ENCODE assay signal across 1 cellular context in the genomic region with DNA sequence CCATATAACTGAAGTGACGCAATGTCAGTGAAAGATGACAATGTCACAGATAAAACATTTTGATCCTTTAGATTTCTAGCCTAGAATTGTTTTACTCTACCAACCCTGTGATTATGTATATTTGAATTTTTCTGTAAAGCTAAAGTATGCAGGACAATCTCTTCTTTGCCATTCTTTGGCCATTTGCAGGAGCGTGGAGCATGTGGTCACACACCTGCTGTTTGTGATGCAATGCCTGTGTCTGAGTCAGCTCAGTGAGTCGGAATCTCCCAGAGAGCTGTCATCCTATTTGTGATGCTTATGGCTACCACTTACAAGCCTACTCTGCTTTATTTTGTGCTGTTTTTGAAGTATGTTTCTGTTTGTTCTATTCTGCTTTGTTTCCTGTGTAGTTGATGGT.
TF ChIP-seq lines count a peak whose summit lies in the region.

No MANE protein-coding gene starts in this region.

TF ChIP-seq in SK-N-SH treated with all-trans-retinoic acid at 6 μM for 48 hours, 23 proteins besides CTCF, POLR2A, EP300 and RAD21 (continued from another document):
- TF ChIP-seq, protein P1, sequence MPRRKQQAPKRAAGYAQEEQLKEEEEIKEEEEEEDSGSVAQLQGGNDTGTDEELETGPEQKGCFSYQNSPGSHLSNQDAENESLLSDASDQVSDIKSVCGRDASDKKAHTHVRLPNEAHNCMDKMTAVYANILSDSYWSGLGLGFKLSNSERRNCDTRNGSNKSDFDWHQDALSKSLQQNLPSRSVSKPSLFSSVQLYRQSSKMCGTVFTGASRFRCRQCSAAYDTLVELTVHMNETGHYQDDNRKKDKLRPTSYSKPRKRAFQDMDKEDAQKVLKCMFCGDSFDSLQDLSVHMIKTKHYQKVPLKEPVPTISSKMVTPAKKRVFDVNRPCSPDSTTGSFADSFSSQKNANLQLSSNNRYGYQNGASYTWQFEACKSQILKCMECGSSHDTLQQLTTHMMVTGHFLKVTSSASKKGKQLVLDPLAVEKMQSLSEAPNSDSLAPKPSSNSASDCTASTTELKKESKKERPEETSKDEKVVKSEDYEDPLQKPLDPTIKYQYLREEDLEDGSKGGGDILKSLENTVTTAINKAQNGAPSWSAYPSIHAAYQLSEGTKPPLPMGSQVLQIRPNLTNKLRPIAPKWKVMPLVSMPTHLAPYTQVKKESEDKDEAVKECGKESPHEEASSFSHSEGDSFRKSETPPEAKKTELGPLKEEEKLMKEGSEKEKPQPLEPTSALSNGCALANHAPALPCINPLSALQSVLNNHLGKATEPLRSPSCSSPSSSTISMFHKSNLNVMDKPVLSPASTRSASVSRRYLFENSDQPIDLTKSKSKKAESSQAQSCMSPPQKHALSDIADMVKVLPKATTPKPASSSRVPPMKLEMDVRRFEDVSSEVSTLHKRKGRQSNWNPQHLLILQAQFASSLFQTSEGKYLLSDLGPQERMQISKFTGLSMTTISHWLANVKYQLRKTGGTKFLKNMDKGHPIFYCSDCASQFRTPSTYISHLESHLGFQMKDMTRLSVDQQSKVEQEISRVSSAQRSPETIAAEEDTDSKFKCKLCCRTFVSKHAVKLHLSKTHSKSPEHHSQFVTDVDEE (CRISPR knock-in tag; IDR thresholded peaks at IDR 0.05), result no peak
- no peak for TF ChIP-seq ZFP30 (CRISPR knock-in tag; IDR thresholded peaks at IDR 0.05)
- no peak for TF ChIP-seq TCF4 (CRISPR knock-in tag; IDR thresholded peaks at IDR 0.05; ENCODE audit: borderline replicate concordance)
- TF ChIP-seq OSR1 (CRISPR knock-in tag; IDR thresholded peaks at IDR 0.05), result no peak
- no peak for TF ChIP-seq BACH2 (CRISPR knock-in tag; IDR thresholded peaks at IDR 0.05; ENCODE audit: borderline replicate concordance)
- TF ChIP-seq TOX (CRISPR knock-in tag; IDR thresholded peaks at IDR 0.05; ENCODE audit: borderline replicate concordance), result no peak
- TF ChIP-seq, protein P2, sequence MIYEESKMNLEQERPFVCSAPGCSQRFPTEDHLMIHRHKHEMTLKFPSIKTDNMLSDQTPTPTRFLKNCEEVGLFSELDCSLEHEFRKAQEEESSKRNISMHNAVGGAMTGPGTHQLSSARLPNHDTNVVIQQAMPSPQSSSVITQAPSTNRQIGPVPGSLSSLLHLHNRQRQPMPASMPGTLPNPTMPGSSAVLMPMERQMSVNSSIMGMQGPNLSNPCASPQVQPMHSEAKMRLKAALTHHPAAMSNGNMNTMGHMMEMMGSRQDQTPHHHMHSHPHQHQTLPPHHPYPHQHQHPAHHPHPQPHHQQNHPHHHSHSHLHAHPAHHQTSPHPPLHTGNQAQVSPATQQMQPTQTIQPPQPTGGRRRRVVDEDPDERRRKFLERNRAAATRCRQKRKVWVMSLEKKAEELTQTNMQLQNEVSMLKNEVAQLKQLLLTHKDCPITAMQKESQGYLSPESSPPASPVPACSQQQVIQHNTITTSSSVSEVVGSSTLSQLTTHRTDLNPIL (CRISPR knock-in tag; IDR thresholded peaks at IDR 0.05; ENCODE audit: low read depth), result no peak
- no peak for TF ChIP-seq CSDC2 (CRISPR knock-in tag; IDR thresholded peaks at IDR 0.05)
- TF ChIP-seq, protein P3, sequence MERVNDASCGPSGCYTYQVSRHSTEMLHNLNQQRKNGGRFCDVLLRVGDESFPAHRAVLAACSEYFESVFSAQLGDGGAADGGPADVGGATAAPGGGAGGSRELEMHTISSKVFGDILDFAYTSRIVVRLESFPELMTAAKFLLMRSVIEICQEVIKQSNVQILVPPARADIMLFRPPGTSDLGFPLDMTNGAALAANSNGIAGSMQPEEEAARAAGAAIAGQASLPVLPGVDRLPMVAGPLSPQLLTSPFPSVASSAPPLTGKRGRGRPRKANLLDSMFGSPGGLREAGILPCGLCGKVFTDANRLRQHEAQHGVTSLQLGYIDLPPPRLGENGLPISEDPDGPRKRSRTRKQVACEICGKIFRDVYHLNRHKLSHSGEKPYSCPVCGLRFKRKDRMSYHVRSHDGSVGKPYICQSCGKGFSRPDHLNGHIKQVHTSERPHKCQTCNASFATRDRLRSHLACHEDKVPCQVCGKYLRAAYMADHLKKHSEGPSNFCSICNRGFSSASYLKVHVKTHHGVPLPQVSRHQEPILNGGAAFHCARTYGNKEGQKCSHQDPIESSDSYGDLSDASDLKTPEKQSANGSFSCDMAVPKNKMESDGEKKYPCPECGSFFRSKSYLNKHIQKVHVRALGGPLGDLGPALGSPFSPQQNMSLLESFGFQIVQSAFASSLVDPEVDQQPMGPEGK (CRISPR knock-in tag; IDR thresholded peaks at IDR 0.05; ENCODE audit: borderline replicate concordance), result no peak
